In genomic region chr3:8895829-8896228, GRCh38 we compare ENCODE assay signal across 28 cellular contexts.
"Had no signal": no experiment of that assay in that cellular context is flagged by ENCODE, and none has a peak within 500 bp of the region (broad histone marks: within the 10 kb centered on the region; RNA-seq: fewer than 3 reads in every experiment).

No MANE protein-coding gene starts in this region.

- H3K4me1 Mint-ChIP-seq: immature natural killer cell; naive B cell; natural killer cell; stimulated activated memory B cell treated with anti-CD40 and anti-IgM and Interleukin-4, amounts not matched to agents 10 μg/mL and 1 μg/mL and 100 μg/mL, for 72 hours; stimulated activated naive CD8-positive, alpha-beta T cell treated with anti-CD3 and anti-CD28 coated beads, Interleukin-15, amount 100 ng/mL, for 72 hours had no signal

- H3K4me1 ChIP-seq: left lung, lower lobe of right lung, right atrium auricular region, right lobe of liver, tibial nerve, uterus had no signal

- H3K4me3 ChIP-seq: left lung, lower lobe of right lung, ovary, right atrium auricular region, right lobe of liver, smooth muscle cell, tibial nerve, uterus had no signal

- H3K9me3 Mint-ChIP-seq: immature natural killer cell; naive B cell; natural killer cell; nephron progenitor cell; stimulated activated memory B cell treated with anti-CD40 and anti-IgM and Interleukin-4, amounts not matched to agents 10 μg/mL and 1 μg/mL and 100 μg/mL, for 72 hours; stimulated activated naive CD8-positive, alpha-beta T cell treated with anti-CD3 and anti-CD28 coated beads, Interleukin-15, amount 100 ng/mL, for 72 hours; type B pancreatic cell had no signal

- ATAC-seq: left colon; left lung; lower lobe of right lung; natural killer cell; right lobe of liver; stimulated activated memory B cell treated with anti-CD40 and anti-IgM and Interleukin-4, amounts not matched to agents 10 μg/mL and 1 μg/mL and 100 μg/mL, for 72 hours; stimulated activated naive CD8-positive, alpha-beta T cell treated with anti-CD3 and anti-CD28 coated beads, Interleukin-15, amount 100 ng/mL, for 72 hours had no signal

- H3K36me3 ChIP-seq: ovary, right atrium auricular region, right lobe of liver, uterus had no signal

- H3K27me3 Mint-ChIP-seq: naive B cell; progenitor cell of endocrine pancreas; stimulated activated memory B cell treated with anti-CD40 and anti-IgM and Interleukin-4, amounts not matched to agents 10 μg/mL and 1 μg/mL and 100 μg/mL, for 72 hours; stimulated activated naive CD8-positive, alpha-beta T cell treated with anti-CD3 and anti-CD28 coated beads, Interleukin-15, amount 100 ng/mL, for 72 hours; type B pancreatic cell had no signal

- DNase-seq: immature natural killer cell; kidney; left colon; left lung; lower lobe of right lung; mammary epithelial cell; mesendoderm; naive B cell; natural killer cell; nephron progenitor cell; ovary; right lobe of liver; stimulated activated CD4-positive, alpha-beta T cell treated with anti-CD3 and anti-CD28 coated beads, Interleukin-1b, Interleukin-23, amount 100 ng/mL, for 48 hours; stimulated activated CD4-positive, alpha-beta T cell treated with anti-CD3 and anti-CD28 coated beads, Interleukin-2, amount 100 ng/mL, for 48 hours; stimulated activated CD4-positive, alpha-beta T cell treated with anti-CD3 and anti-CD28 coated beads, Interleukin-4, amount 100 ng/mL, for 4 hours; stimulated activated CD8-positive, alpha-beta memory T cell treated with anti-CD3 and anti-CD28 coated beads, Interleukin-4, amount 100 ng/mL, for 48 hours; stimulated activated naive CD4-positive, alpha-beta T cell treated with Interleukin-2 at 50 U/mL for 16 hours; stimulated activated naive CD8-positive, alpha-beta T cell treated with anti-CD3 and anti-CD28 coated beads, Interleukin-15, amount 100 ng/mL, for 72 hours; substantia nigra; uterus had no signal

- FAIRE-seq: islet of Langerhans, kidney had no signal

- H3K27me3 ChIP-seq: left lung, ovary, right atrium auricular region, right lobe of liver, tibial nerve, uterus had no signal

- H3K9me3 ChIP-seq: left lung, lower lobe of right lung, ovary, right atrium auricular region, right lobe of liver, tibial nerve, uterus had no signal

- H3K4me3 Mint-ChIP-seq: immature natural killer cell; mesothelial cell of epicardium; naive B cell; natural killer cell; nephron progenitor cell; stimulated activated memory B cell treated with anti-CD40 and anti-IgM and Interleukin-4, amounts not matched to agents 10 μg/mL and 1 μg/mL and 100 μg/mL, for 72 hours; stimulated activated naive CD8-positive, alpha-beta T cell treated with anti-CD3 and anti-CD28 coated beads, Interleukin-15, amount 100 ng/mL, for 72 hours; type B pancreatic cell had no signal

- H3K27ac ChIP-seq: left lung, lower lobe of right lung, ovary, right atrium auricular region, right lobe of liver, tibial nerve, uterus had no signal

- H3K27ac Mint-ChIP-seq: immature natural killer cell; mesothelial cell of epicardium; natural killer cell; nephron progenitor cell; progenitor cell of endocrine pancreas; stimulated activated memory B cell treated with anti-CD40 and anti-IgM and Interleukin-4, amounts not matched to agents 10 μg/mL and 1 μg/mL and 100 μg/mL, for 72 hours; stimulated activated naive CD8-positive, alpha-beta T cell treated with anti-CD3 and anti-CD28 coated beads, Interleukin-15, amount 100 ng/mL, for 72 hours; type B pancreatic cell had no signal
